In the genomic region with DNA sequence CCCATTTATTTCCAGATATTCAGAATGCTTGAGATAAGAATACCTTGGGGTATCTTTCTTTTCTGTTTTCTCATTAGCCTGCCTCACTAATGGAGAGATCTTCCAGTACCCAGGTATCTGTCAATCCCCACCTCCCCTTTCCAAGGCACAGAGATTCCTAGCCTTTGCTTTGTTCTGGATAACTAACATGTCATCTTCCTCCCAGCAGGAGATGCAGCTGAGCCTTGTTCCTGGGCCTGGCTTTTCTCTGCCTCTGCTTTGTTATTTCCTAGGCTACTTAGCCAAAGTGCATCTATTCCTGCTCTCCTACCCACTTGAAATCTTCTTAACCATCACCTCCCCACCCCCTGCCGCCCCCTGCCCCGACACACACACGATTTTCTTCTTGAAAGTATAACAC, we compare ENCODE assay signal across 19 cellular contexts.
A peak's percentile ranks its signal among the peaks of the same experiment; 100 is the strongest.
DNase-seq lines count a peak whose midpoint lies in the region; TF ChIP-seq lines count a peak whose summit lies in the region.
"Had no signal": no experiment of that assay in that cellular context is flagged by ENCODE, and none has a peak within 500 bp of the region (broad histone marks: within the 10 kb centered on the region; RNA-seq: fewer than 3 reads in every experiment).

No MANE protein-coding gene starts in this region.

- H3K27ac Mint-ChIP-seq in H9: peak overlapping the region in 1 of 3 experiments; percentile 64; a peak in 1 of 7 replicates
- H3K27ac Mint-ChIP-seq: B cell; CD4-positive, alpha-beta T cell; HFFc6 had no signal

- H3K4me1 ChIP-seq in H9 (ENCODE audit: insufficient read depth, low read length) (no peaks in the 10 kb centered on the region), breast epithelium (no peaks in the 10 kb centered on the region)

- intact Hi-C loops in breast epithelium (cut with DNase I; ENCODE audit: low total_unique reads): no loop called here

- no peaks in the 10 kb centered on the region for H3K9me3 ChIP-seq in H9 (ENCODE audit: control insufficient read depth, low read depth, low read length)
- no peaks in the 10 kb centered on the region for H3K9me3 ChIP-seq in neural cell (ENCODE audit: low read length)
- H3K9me3 ChIP-seq in breast epithelium: no peaks in the 10 kb centered on the region

- no peak overlapping the region for H2BK15ac ChIP-seq in H9 (ENCODE audit: low read depth, low read length)

- H3K36me3 Mint-ChIP-seq in H9 (ENCODE audit: insufficient read depth in 1 of 3, low read depth in 3 of 3): no peaks in the 10 kb centered on the region

- H3F3A ChIP-seq in neural cell (ENCODE audit: insufficient read depth, low read length, poor library complexity, severe bottlenecking): no peaks in the 10 kb centered on the region

- H3K79me2 ChIP-seq in H9 (ENCODE audit: insufficient read depth, low read length): no peaks in the 10 kb centered on the region
- no peaks in the 10 kb centered on the region for H3K79me2 ChIP-seq in neural cell (replicated peaks; ENCODE audit: insufficient read depth, low read length)

- H3K4ac ChIP-seq in H9 (ENCODE audit: low read depth, low read length): no peak overlapping the region

- WGBS in H9 (ENCODE audit: extremely low coverage, insufficient read length, low lambda C conversion rate): no CpG with 5 or more reads among the region's 3 CpGs

- H3K23me2 ChIP-seq in H9 (ENCODE audit: insufficient read length, low read depth, low read length, poor library complexity, severe bottlenecking): no peaks in the 10 kb centered on the region

- no peaks in the 10 kb centered on the region for H3K9me3 Mint-ChIP-seq in H9
- H3K9me3 Mint-ChIP-seq: CD4-positive, alpha-beta T cell had no signal

- no peaks in the 10 kb centered on the region for H4K20me1 ChIP-seq in H9 (ENCODE audit: control insufficient read depth, insufficient read depth, insufficient read length)
- no peaks in the 10 kb centered on the region for H4K20me1 ChIP-seq in neural cell (ENCODE audit: insufficient read depth)

- H3K27me3 ChIP-seq in H9 (ENCODE audit: insufficient read depth, low read length) (no peaks in the 10 kb centered on the region), neural cell (ENCODE audit: insufficient read depth, low read depth, low read length) (no peaks in the 10 kb centered on the region), breast epithelium (no peaks in the 10 kb centered on the region)

- no peak overlapping the region for H2BK120ac ChIP-seq in H9 (ENCODE audit: low read depth, low read length, poor library complexity, severe bottlenecking)

- no peaks in the 10 kb centered on the region; the same call in 1 of the 2 replicates for H3K27me3 Mint-ChIP-seq in H9 (ENCODE audit: low read depth)
- H3K27me3 Mint-ChIP-seq: B cell; CD4-positive, alpha-beta T cell had no signal

- H4K91ac ChIP-seq in H9 (ENCODE audit: insufficient read length, low read depth, low read length): no peak overlapping the region

- no peak overlapping the region for H4K8ac ChIP-seq in H9 (replicated peaks; ENCODE audit: insufficient read length, low read depth, low read length)

- H3K4me1 Mint-ChIP-seq in H9: peaks cover 21 to 22% of the 10 kb centered on the region in 2 experiments
- H3K4me1 Mint-ChIP-seq: B cell had no signal

- no peak overlapping the region for H3K27ac ChIP-seq in H9 (ENCODE audit: insufficient read length, low read depth, low read length)
- H3K27ac ChIP-seq in neural cell (ENCODE audit: low read length): no peak overlapping the region
- no peak overlapping the region for H3K27ac ChIP-seq in breast epithelium
- H3K27ac ChIP-seq: GM23248 had no signal

- H2BK5ac ChIP-seq in H9 (ENCODE audit: insufficient read length, low read length): no peak overlapping the region

- H3K14ac ChIP-seq in H9 (ENCODE audit: insufficient read depth, low read length): no peak overlapping the region

- no peak overlapping the region for H3K56ac ChIP-seq in H9 (ENCODE audit: insufficient read length, low read depth, low read length)

- H3K9ac ChIP-seq in H9 (ENCODE audit: extremely low read depth, insufficient read length, low read length) (no peak overlapping the region), neural cell (ENCODE audit: low read length) (no peak overlapping the region)
- H3K9ac ChIP-seq: GM23248 had no signal

- H3T11ph ChIP-seq in H9 (ENCODE audit: low read length): no peak overlapping the region

- H3K4me2 ChIP-seq in H9 (ENCODE audit: insufficient read depth, insufficient read length, low read length): no peak overlapping the region
- no peak overlapping the region for H3K4me2 ChIP-seq in neural cell (ENCODE audit: low read length)

- TF ChIP-seq RAD21 in neural cell (conservative IDR thresholded peaks at IDR 0.05): peak; percentile 47

- no peak overlapping the region for H2BK12ac ChIP-seq in H9 (ENCODE audit: insufficient read length, low read depth, low read length)

- no peak overlapping the region for H3K23ac ChIP-seq in H9 (ENCODE audit: insufficient read length, low read depth, low read length)

- H2BK20ac ChIP-seq in H9 (ENCODE audit: low read depth, low read length, poor library complexity, severe bottlenecking): no peak overlapping the region

- no peak overlapping the region for H3K4me3 Mint-ChIP-seq in H9
- H3K4me3 Mint-ChIP-seq: B cell; CD4-positive, alpha-beta T cell; HFFc6 had no signal

- TF ChIP-seq POLR2A in breast epithelium (IDR thresholded peaks at IDR 0.05): no peak

- no peak overlapping the region for H2AFZ ChIP-seq in H9 (ENCODE audit: low read length)
- no peak overlapping the region for H2AFZ ChIP-seq in neural cell (ENCODE audit: low read depth, low read length)
- H2AFZ ChIP-seq: GM23248 had no signal

- H3K36me3 ChIP-seq in neural cell (ENCODE audit: insufficient read depth, low read length) (no peaks in the 10 kb centered on the region), breast epithelium (no peaks in the 10 kb centered on the region)

- no peak overlapping the region for H2AK5ac ChIP-seq in H9 (ENCODE audit: insufficient read length, low read length)

- TF ChIP-seq EP300 in neural cell (conservative IDR thresholded peaks at IDR 0.05; ENCODE audit: poor library complexity, severe bottlenecking): no peak

- H3K4me3 ChIP-seq in neural cell (ENCODE audit: low read length): no peak overlapping the region
- no peak overlapping the region for H3K4me3 ChIP-seq in breast epithelium
- H3K4me3 ChIP-seq: GM23248 had no signal

- no peaks in the 10 kb centered on the region for H3K79me1 ChIP-seq in H9 (ENCODE audit: insufficient read depth, low read depth, low read length, poor library complexity, severe bottlenecking)

- no peak overlapping the region for H3K18ac ChIP-seq in H9 (ENCODE audit: insufficient read length, low read depth, low read length)

- DNase-seq in H9 (peak; percentile 70), NCI-H2227 (lab: John Stamatoyannopoulos, UW; ENCODE audit: unreplicated experiment) (peak; percentile 90), ecto neural progenitor cell (ENCODE audit: low spot score) (peak; percentile 52), breast epithelium (ENCODE audit: low spot score in 2 of 2) (no peak), NCI-H2171 treated with DMSO at 0.1 percent for 48 hours (lab: John Stamatoyannopoulos, UW) (no peak), DMS79 treated with DMSO at 0.1 percent for 48 hours (lab: John Stamatoyannopoulos, UW) (no peak)
- DNase-seq: CD4-positive, alpha-beta T cell; DMS79; GDM1; GM23248; HFFc6; KBM-7; NCI-H1092; NCI-H2029; NCI-H446 treated with DMSO at 0.1 percent for 48 hours; NCI-H82; SIG-M5 had no signal

- H4K5ac ChIP-seq in H9 (ENCODE audit: insufficient read length, low read depth, low read length): no peak overlapping the region

- TF ChIP-seq CTCF in H9 (conservative IDR thresholded peaks at IDR 0.05) (peak; percentile 31; the same call in 1 of the 3 replicates), neural cell (IDR thresholded peaks at IDR 0.05; ENCODE audit: poor library complexity, severe bottlenecking) (peak; percentile 41), breast epithelium (IDR thresholded peaks at IDR 0.05) (no peak)

- no peaks in the 10 kb centered on the region for H3K9me2 ChIP-seq in neural cell (ENCODE audit: insufficient read depth, low read length)

TF ChIP-seq in neural cell, 6 proteins besides CTCF, POLR2A, EP300 and RAD21:
- TF ChIP-seq MXI1 (conservative IDR thresholded peaks at IDR 0.05; ENCODE audit: poor library complexity, severe bottlenecking) (no peak), POLR2AphosphoS5 (IDR thresholded peaks at IDR 0.05) (peak; percentile 51), EZH2 (IDR thresholded peaks at IDR 0.05; ENCODE audit: borderline replicate concordance, insufficient read depth, low read length, poor library complexity, severe bottlenecking) (no peak), SMC3 (conservative IDR thresholded peaks at IDR 0.05; ENCODE audit: poor library complexity) (peak; percentile 43), TAF1 (IDR thresholded peaks at IDR 0.05; ENCODE audit: low read depth) (no peak)
- TF ChIP-seq, protein P1, sequence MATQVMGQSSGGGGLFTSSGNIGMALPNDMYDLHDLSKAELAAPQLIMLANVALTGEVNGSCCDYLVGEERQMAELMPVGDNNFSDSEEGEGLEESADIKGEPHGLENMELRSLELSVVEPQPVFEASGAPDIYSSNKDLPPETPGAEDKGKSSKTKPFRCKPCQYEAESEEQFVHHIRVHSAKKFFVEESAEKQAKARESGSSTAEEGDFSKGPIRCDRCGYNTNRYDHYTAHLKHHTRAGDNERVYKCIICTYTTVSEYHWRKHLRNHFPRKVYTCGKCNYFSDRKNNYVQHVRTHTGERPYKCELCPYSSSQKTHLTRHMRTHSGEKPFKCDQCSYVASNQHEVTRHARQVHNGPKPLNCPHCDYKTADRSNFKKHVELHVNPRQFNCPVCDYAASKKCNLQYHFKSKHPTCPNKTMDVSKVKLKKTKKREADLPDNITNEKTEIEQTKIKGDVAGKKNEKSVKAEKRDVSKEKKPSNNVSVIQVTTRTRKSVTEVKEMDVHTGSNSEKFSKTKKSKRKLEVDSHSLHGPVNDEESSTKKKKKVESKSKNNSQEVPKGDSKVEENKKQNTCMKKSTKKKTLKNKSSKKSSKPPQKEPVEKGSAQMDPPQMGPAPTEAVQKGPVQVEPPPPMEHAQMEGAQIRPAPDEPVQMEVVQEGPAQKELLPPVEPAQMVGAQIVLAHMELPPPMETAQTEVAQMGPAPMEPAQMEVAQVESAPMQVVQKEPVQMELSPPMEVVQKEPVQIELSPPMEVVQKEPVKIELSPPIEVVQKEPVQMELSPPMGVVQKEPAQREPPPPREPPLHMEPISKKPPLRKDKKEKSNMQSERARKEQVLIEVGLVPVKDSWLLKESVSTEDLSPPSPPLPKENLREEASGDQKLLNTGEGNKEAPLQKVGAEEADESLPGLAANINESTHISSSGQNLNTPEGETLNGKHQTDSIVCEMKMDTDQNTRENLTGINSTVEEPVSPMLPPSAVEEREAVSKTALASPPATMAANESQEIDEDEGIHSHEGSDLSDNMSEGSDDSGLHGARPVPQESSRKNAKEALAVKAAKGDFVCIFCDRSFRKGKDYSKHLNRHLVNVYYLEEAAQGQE (IDR thresholded peaks at IDR 0.05; ENCODE audit: borderline replicate concordance): no peak

Comparison
In these comparisons a context has a peak if more than half of its experiments do, and no peak if none do; other contexts are left out.
1. DNase-seq: peak in H9 (single experiment), NCI-H2227 (single experiment) and ecto neural progenitor cell (single experiment); none in breast epithelium (0 of 2), NCI-H2171 treated with DMSO at 0.1 percent for 48 hours (single experiment) and DMS79 treated with DMSO at 0.1 percent for 48 hours (single experiment).
2. CTCF ChIP-seq: peak in H9 (single experiment) and neural cell (single experiment); none in breast epithelium (0 of 3).